8 cellular contexts compared by ENCODE assay signal in the genomic region with DNA sequence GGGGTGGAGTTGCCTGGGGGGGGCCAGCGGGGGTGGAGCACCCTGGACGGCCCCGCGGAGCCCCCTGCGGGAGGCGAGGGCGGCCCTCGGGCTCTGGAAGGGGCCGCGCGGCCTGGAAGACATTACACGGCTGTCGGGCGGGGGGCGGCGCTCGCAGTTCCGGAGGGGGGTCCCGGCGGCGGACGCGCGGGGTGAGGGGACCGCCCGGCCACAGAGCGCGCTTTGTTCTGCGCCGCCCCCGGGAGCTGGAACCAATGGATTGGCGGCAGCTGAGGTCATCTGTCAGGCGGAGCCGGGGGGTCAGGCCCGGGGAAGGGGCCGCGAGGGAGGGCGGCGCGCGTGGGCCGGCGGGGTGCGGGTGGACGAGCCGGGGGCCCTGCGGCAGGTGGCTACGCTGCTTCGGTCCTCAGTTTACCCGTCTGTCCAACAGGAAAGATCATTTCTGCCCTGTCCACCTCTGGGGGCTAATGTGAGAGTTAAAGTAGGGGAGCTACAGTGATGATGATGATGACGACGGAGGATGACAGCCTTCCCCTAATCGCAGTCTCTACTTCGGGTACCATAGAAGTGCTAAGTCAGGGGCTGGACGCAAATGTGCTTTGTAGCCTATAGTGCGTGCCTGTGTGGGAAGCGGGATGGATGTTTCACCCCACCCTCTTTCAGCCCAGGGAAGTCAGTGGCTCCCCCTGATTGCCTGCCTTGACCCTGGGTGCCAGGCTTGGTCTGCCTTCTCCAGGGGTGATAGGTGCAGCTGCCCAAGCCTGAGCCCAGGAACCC. TPM values are rescaled to one million over a fixed set of nuclear protein-coding genes. Genes with fewer than 3 reads are reported as not detected.
DNase-seq lines count a peak whose midpoint lies in the region; ATAC-seq, FAIRE-seq and TF ChIP-seq lines count a peak whose summit lies in the region.
"Had no signal": no experiment of that assay in that cellular context is flagged by ENCODE, and none has a peak within 500 bp of the region (broad histone marks: within the 10 kb centered on the region; RNA-seq: fewer than 3 reads in every experiment).

No MANE protein-coding gene starts in this region.

- H3K4me3 Mint-ChIP-seq in stimulated activated naive CD8-positive, alpha-beta T cell treated with anti-CD3 and anti-CD28 coated beads, Interleukin-15, amount 100 ng/mL, for 72 hours = peak overlapping the region in 1 of 2 donors; percentile 41
- H3K4me3 Mint-ChIP-seq in Calu3 (ENCODE audit: low read depth, unreplicated experiment) = no peak overlapping the region

- H3K9me3 ChIP-seq in K562 (replicated peaks; ENCODE audit: control insufficient read depth, insufficient read depth, low read depth, low read length) (no peaks in the 10 kb centered on the region), iPS-15b (ENCODE audit: control insufficient read depth, insufficient read depth, low read length) (no peaks in the 10 kb centered on the region), smooth muscle cell (replicated peaks; ENCODE audit: low read depth) (no peaks in the 10 kb centered on the region)

- H3K27ac ChIP-seq in K562 (ENCODE audit: extremely low read depth, low read depth, low read length) (peak overlapping the region; percentile 49; the same call in 2 of the 3 replicates), smooth muscle cell (ENCODE audit: low read depth) (no peak overlapping the region)

- H3K36me3 ChIP-seq in H7 (replicated peaks; ENCODE audit: control insufficient read depth, insufficient read depth, low read length) (peaks cover 5% of the 10 kb centered on the region), K562 (ENCODE audit: control insufficient read depth, insufficient read depth, low read length) (peaks cover 9% of the 10 kb centered on the region), iPS-15b (ENCODE audit: control insufficient read depth, insufficient read depth, low read length) (peaks cover 3% of the 10 kb centered on the region), smooth muscle cell (ENCODE audit: low read depth) (peaks cover 4% of the 10 kb centered on the region)

- H3K4me1 ChIP-seq in K562 (replicated peaks in 1 of 2; ENCODE audit: control insufficient read depth in 2 of 2, insufficient read depth in 2 of 2, low read length in 2 of 2) = peaks cover 18 to 19% of the 10 kb centered on the region in 2 experiments; a peak in 4 of 5 replicates
- peaks cover 6% of the 10 kb centered on the region for H3K4me1 ChIP-seq in iPS-15b (ENCODE audit: control insufficient read depth, insufficient read depth, low read length)
- H3K4me1 ChIP-seq in smooth muscle cell (ENCODE audit: low read depth) = no peaks in the 10 kb centered on the region

- DNase-seq in H7 = peak; percentile 89
- peak; percentile 47 to 63 (median 54) for DNase-seq in K562 (ENCODE audit: extremely low read depth in 1 of 4, low spot score in 3 of 4)
- DNase-seq in smooth muscle cell (lab: John Stamatoyannopoulos, UW; ENCODE audit: unreplicated experiment) = no peak
- no peak for DNase-seq in stimulated activated naive CD8-positive, alpha-beta T cell treated with anti-CD3 and anti-CD28 coated beads, Interleukin-15, amount 100 ng/mL, for 72 hours
- no peak for DNase-seq in Calu3
- DNase-seq in EL = no peak
- DNase-seq: NCI-H526 treated with DMSO at 0.1 percent for 48 hours had no signal

- TF ChIP-seq POLR2A in K562 (conservative IDR thresholded peaks at IDR 0.05) = no peak

- H3K27ac Mint-ChIP-seq in stimulated activated naive CD8-positive, alpha-beta T cell treated with anti-CD3 and anti-CD28 coated beads, Interleukin-15, amount 100 ng/mL, for 72 hours = no peak overlapping the region
- no peak overlapping the region for H3K27ac Mint-ChIP-seq in Calu3 (ENCODE audit: unreplicated experiment)

- POLR2A ChIA-PET in K562 (lab: Yijun Ruan, JAX) = interaction anchor here (0.5 to 1.0 kb wide), 3 partner anchors 15 to 177 kb away, joined by 3 to 4 read pairs (median 3); no protein-coding TSS in a partner anchor

- H3F3A ChIP-seq in smooth muscle cell (ENCODE audit: low read depth) = peaks cover 4% of the 10 kb centered on the region

- H3K36me3 Mint-ChIP-seq in Calu3 (ENCODE audit: insufficient read depth, unreplicated experiment) = no peaks in the 10 kb centered on the region

- H2AFZ ChIP-seq in K562 (ENCODE audit: low read depth, low read length) (peak overlapping the region; percentile 77), smooth muscle cell (ENCODE audit: low read depth) (no peak overlapping the region)

- FAIRE-seq in K562 (lab: Jason Lieb, UNC) = no peak

- TF ChIP-seq CTCF in K562 (IDR thresholded peaks at IDR 0.05 in 2 of 3, conservative IDR thresholded peaks at IDR 0.05 in 1 of 3; ENCODE audit: insufficient read depth in 2 of 3, low read depth in 1 of 3, low read length in 3 of 3) (no peak), smooth muscle cell (IDR thresholded peaks at IDR 0.05; ENCODE audit: borderline replicate concordance, insufficient read depth, poor library complexity, severe bottlenecking) (no peak), Calu3 (IDR thresholded peaks at IDR 0.05; ENCODE audit: unreplicated experiment) (no peak)

- no peaks in the 10 kb centered on the region for H3K9me1 ChIP-seq in K562 (ENCODE audit: control insufficient read depth, insufficient read depth, low read length)

- H3K4me2 ChIP-seq in K562 (ENCODE audit: insufficient read depth, low read length) = peak overlapping the region; percentile 84
- peak overlapping the region; percentile 44 for H3K4me2 ChIP-seq in smooth muscle cell

- peaks cover 3% of the 10 kb centered on the region; the same call in 1 of the 3 replicates for H3K79me2 ChIP-seq in K562 (ENCODE audit: control insufficient read depth, insufficient read depth, low read length)
- no peaks in the 10 kb centered on the region for H3K79me2 ChIP-seq in smooth muscle cell (ENCODE audit: low read depth)

- 3% methylated on average over 14 of the region's 57 CpGs for WGBS in K562 (ENCODE audit: insufficient coverage, low coverage, missing lambda C conversion rate)
- WGBS in smooth muscle cell (ENCODE audit: low lambda C conversion rate) = 70% methylated on average over 32 of the region's 57 CpGs

- TF ChIP-seq EP300 in K562 (IDR thresholded peaks at IDR 0.05; ENCODE audit: low read length) = no peak

- peaks cover 3% of the 10 kb centered on the region; the same call in 1 of the 2 replicates for H4K20me1 ChIP-seq in K562 (replicated peaks; ENCODE audit: control insufficient read depth, insufficient read depth, low read length)
- peaks cover 19% of the 10 kb centered on the region for H4K20me1 ChIP-seq in smooth muscle cell (ENCODE audit: low read depth)

- no peak for TF ChIP-seq RAD21 in K562 (CRISPR knock-in tag; conservative IDR thresholded peaks at IDR 0.05 in 1 of 2, IDR thresholded peaks at IDR 0.05 in 1 of 2)

- H3K9me3 Mint-ChIP-seq in stimulated activated naive CD8-positive, alpha-beta T cell treated with anti-CD3 and anti-CD28 coated beads, Interleukin-15, amount 100 ng/mL, for 72 hours = no peaks in the 10 kb centered on the region
- no peaks in the 10 kb centered on the region for H3K9me3 Mint-ChIP-seq in Calu3 (ENCODE audit: low read depth, unreplicated experiment)

- CTCF ChIA-PET in K562 (lab: Yijun Ruan, JAX; ENCODE audit: low intra/inter-chr PET ratio) = no interaction called here
- CTCF ChIA-PET in Calu3 (lab: Charles Lee) = no interaction called here

- intact Hi-C loops in K562 (cut with micrococcal nuclease) = loop anchor here (10.0 kb wide), 1 partner anchor 288 kb away; no protein-coding TSS in a partner anchor
- intact Hi-C loops in Calu3 (cut with micrococcal nuclease; ENCODE audit: unreplicated experiment) = loop anchor here (10.0 kb wide), 1 partner anchor 288 kb away; no protein-coding TSS in a partner anchor

- H3K27me3 Mint-ChIP-seq in stimulated activated naive CD8-positive, alpha-beta T cell treated with anti-CD3 and anti-CD28 coated beads, Interleukin-15, amount 100 ng/mL, for 72 hours = peaks cover 30% of the 10 kb centered on the region
- peaks cover 19% of the 10 kb centered on the region for H3K27me3 Mint-ChIP-seq in Calu3 (ENCODE audit: unreplicated experiment)

- no TSS peak for BruUV-seq in K562 (replicated peaks; lab: Mats Ljungman, UMichigan)
- BruUV-seq in Calu3 (replicated peaks; lab: Mats Ljungman, UMichigan) = no TSS peak

- in situ Hi-C loops in K562 (cut with MboI) = no loop called here

- H3K27me3 ChIP-seq in H7 (ENCODE audit: control insufficient read depth, insufficient read depth, low read length) (no peaks in the 10 kb centered on the region), K562 (ENCODE audit: control insufficient read depth in 2 of 2, insufficient read depth in 2 of 2, low read length in 2 of 2) (no peaks in the 10 kb centered on the region), iPS-15b (ENCODE audit: control insufficient read depth, insufficient read depth, low read length) (no peaks in the 10 kb centered on the region), smooth muscle cell (ENCODE audit: low read depth) (no peaks in the 10 kb centered on the region)

- peaks cover 16% of the 10 kb centered on the region for H3K4me1 Mint-ChIP-seq in stimulated activated naive CD8-positive, alpha-beta T cell treated with anti-CD3 and anti-CD28 coated beads, Interleukin-15, amount 100 ng/mL, for 72 hours
- no peaks in the 10 kb centered on the region for H3K4me1 Mint-ChIP-seq in Calu3 (ENCODE audit: low read depth, unreplicated experiment)

- H3K9ac ChIP-seq in K562 (ENCODE audit: insufficient read depth in 1 of 2, low read depth in 2 of 2, low read length in 2 of 2) (peak overlapping the region; percentile 49 to 68), iPS-15b (ENCODE audit: low read depth, low read length) (no peak overlapping the region), smooth muscle cell (ENCODE audit: low read depth) (no peak overlapping the region)

- peak; percentile 52 for ATAC-seq in K562
- ATAC-seq in stimulated activated naive CD8-positive, alpha-beta T cell treated with anti-CD3 and anti-CD28 coated beads, Interleukin-15, amount 100 ng/mL, for 72 hours = no peak

- H3K4me3 ChIP-seq in H7 (ENCODE audit: insufficient read depth, low read depth, low read length) (no peak overlapping the region), K562 (peak overlapping the region; percentile 47), iPS-15b (ENCODE audit: low read depth, low read length) (peak overlapping the region; percentile 22), smooth muscle cell (no peak overlapping the region)

RNA-seq across cellular contexts. Expression of a gene that starts 10.4 kb away (rescaled TPM):
- 27.3 and 34.7 TPM in 2 replicates for total RNA-seq in H7 (2014; rRNA removed; shearing (Covaris generic))
- total RNA-seq in K562 (2011; cell fraction: chromatin; rRNA removed; ENCODE audit: low replicate concordance) = 10.6 and 14.9 TPM in 2 replicates
- 10.3 TPM in 2 replicates for total RNA-seq in K562 (2011; cell fraction: nucleolus; rRNA removed)
- 13.3 and 13.4 TPM in 2 replicates for total RNA-seq in K562 (2011; cell fraction: nucleoplasm; rRNA removed)
- total RNA-seq in K562 (2014; rRNA removed) (21.6 and 26.7 TPM in 2 replicates), K562 (2014; rRNA removed; fragmentation: Illumina TruSeq; extraction: Trizol) (29.1 TPM in 2 replicates), K562 (2015; rRNA removed; fragmentation: Illumina TruSeq; extraction: Trizol) (20.2 and 20.6 TPM in 2 replicates), K562 (2021) (23.2 and 27.9 TPM in 2 replicates), smooth muscle cell (24.3 and 27.2 TPM in 2 replicates), Calu3 (2022) (17.4 and 18.1 TPM in 2 replicates)
- polyA plus RNA-seq in K562 (2011; rRNA removed) (35.4 and 36.4 TPM in 2 replicates), K562 (2014; fragmentation: Illumina TruSeq; extraction: Trizol) (33.9 and 34.1 TPM in 2 replicates), K562 (2014; fragmentation: Nextera tagmentation; extraction: Ambion mirVana) (1 to 10 TPM; 6.8 to 8.4 TPM), K562 (2014; rRNA removed) (19.4 and 24.4 TPM in 2 replicates), smooth muscle cell (26.9 and 32.2 TPM in 2 replicates)
- 23.6 and 26.3 TPM in 2 replicates for polyA plus RNA-seq in K562 (2011; cell fraction: cytosol; rRNA removed)
- 10.0 and 12.8 TPM in 2 replicates for polyA plus RNA-seq in K562 (2011; cell fraction: nucleus; rRNA removed)
- polyA plus RNA-seq in K562 (2012) = 17.8 and 21.0 TPM in 2 replicates
- polyA minus RNA-seq in K562 (2011; rRNA and poly(A)+ RNA removed) = 29.0 and 30.3 TPM in 2 replicates
- polyA minus RNA-seq in K562 (2011; cell fraction: cytosol; rRNA and poly(A)+ RNA removed) = 17.8 and 18.5 TPM in 2 replicates
- polyA minus RNA-seq in K562 (2011; cell fraction: nucleus; rRNA and poly(A)+ RNA removed) = 4.0 and 6.7 TPM in 2 replicates

RNA-seq across cellular contexts. Expression of a gene that starts 32.5 kb away (rescaled TPM):
- total RNA-seq in H7 (2014; rRNA removed; shearing (Covaris generic)) = 4.2 and 5.1 TPM in 2 replicates
- total RNA-seq in K562 (2011; cell fraction: chromatin; rRNA removed; ENCODE audit: low replicate concordance) = 0.79 and 1.6 TPM in 2 replicates
- total RNA-seq in K562 (2011; cell fraction: nucleolus; rRNA removed) = 1.6 and 2.0 TPM in 2 replicates
- 1.6 and 1.8 TPM in 2 replicates for total RNA-seq in K562 (2011; cell fraction: nucleoplasm; rRNA removed)
- total RNA-seq in K562 (2014; rRNA removed) (2.3 and 4.4 TPM in 2 replicates), K562 (2014; rRNA removed; fragmentation: Illumina TruSeq; extraction: Trizol) (0.96 and 1.2 TPM in 2 replicates), K562 (2015; rRNA removed; fragmentation: Illumina TruSeq; extraction: Trizol) (1.2 and 2.0 TPM in 2 replicates), K562 (2021) (3.8 and 5.0 TPM in 2 replicates), smooth muscle cell (not detected in 2 replicates), Calu3 (2022) (not detected in 2 replicates)
- polyA plus RNA-seq in K562 (2011; rRNA removed) (0.93 and 1.7 TPM in 2 replicates), K562 (2014; fragmentation: Illumina TruSeq; extraction: Trizol) (0.62 and 0.98 TPM in 2 replicates), K562 (2014; fragmentation: Nextera tagmentation; extraction: Ambion mirVana) (under 1 TPM; 0.04 to 0.13 TPM), K562 (2014; rRNA removed) (4.2 and 4.5 TPM in 2 replicates), smooth muscle cell (0.37 TPM in 1 of 2 replicates, not detected in the other)
- polyA plus RNA-seq in K562 (2011; cell fraction: cytosol; rRNA removed) = 1.8 and 4.0 TPM in 2 replicates
- polyA plus RNA-seq in K562 (2011; cell fraction: nucleus; rRNA removed) = 2.4 and 2.7 TPM in 2 replicates
- polyA plus RNA-seq in K562 (2012) = 2.4 and 2.8 TPM in 2 replicates
- 0.28 and 0.33 TPM in 2 replicates for polyA minus RNA-seq in K562 (2011; rRNA and poly(A)+ RNA removed)
- polyA minus RNA-seq in K562 (2011; cell fraction: cytosol; rRNA and poly(A)+ RNA removed) = 0.57 and 2.8 TPM in 2 replicates
- 1.1 and 1.2 TPM in 2 replicates for polyA minus RNA-seq in K562 (2011; cell fraction: nucleus; rRNA and poly(A)+ RNA removed)

RNA-seq across cellular contexts. Expression of a gene that starts 33.0 kb away (rescaled TPM):
- 0.03 TPM in 1 of 2 replicates, not detected in the other for total RNA-seq in H7 (2014; rRNA removed; shearing (Covaris generic))
- 0.18 and 0.37 TPM in 2 replicates for total RNA-seq in K562 (2011; cell fraction: chromatin; rRNA removed; ENCODE audit: low replicate concordance)
- 0.26 and 0.50 TPM in 2 replicates for total RNA-seq in K562 (2011; cell fraction: nucleolus; rRNA removed)
- total RNA-seq in K562 (2011; cell fraction: nucleoplasm; rRNA removed) = 0.29 and 0.99 TPM in 2 replicates
- total RNA-seq in K562 (2014; rRNA removed) (0.04 and 0.05 TPM in 2 replicates), K562 (2014; rRNA removed; fragmentation: Illumina TruSeq; extraction: Trizol) (0.04 TPM in 1 of 2 replicates, not detected in the other), K562 (2015; rRNA removed; fragmentation: Illumina TruSeq; extraction: Trizol) (0.07 and 0.19 TPM in 2 replicates), K562 (2021) (0.47 and 0.75 TPM in 2 replicates), smooth muscle cell (not detected in 2 replicates), Calu3 (2022) (not detected in 2 replicates)
- polyA plus RNA-seq in K562 (2011; rRNA removed) (0.12 and 0.13 TPM in 2 replicates), K562 (2014; fragmentation: Illumina TruSeq; extraction: Trizol) (0.30 and 0.36 TPM in 2 replicates), K562 (2014; fragmentation: Nextera tagmentation; extraction: Ambion mirVana) (not detected), K562 (2014; rRNA removed) (0.19 and 0.34 TPM in 2 replicates), smooth muscle cell (not detected in 2 replicates)
- 0.10 and 0.63 TPM in 2 replicates for polyA plus RNA-seq in K562 (2011; cell fraction: cytosol; rRNA removed)
- polyA plus RNA-seq in K562 (2011; cell fraction: nucleus; rRNA removed) = 0.91 and 4.1 TPM in 2 replicates
- 0.19 and 0.48 TPM in 2 replicates for polyA plus RNA-seq in K562 (2012)
- polyA minus RNA-seq in K562 (2011; rRNA and poly(A)+ RNA removed) = 0.12 and 0.25 TPM in 2 replicates
- polyA minus RNA-seq in K562 (2011; cell fraction: cytosol; rRNA and poly(A)+ RNA removed) = 0.64 and 1.2 TPM in 2 replicates
- 0.44 and 2.2 TPM in 2 replicates for polyA minus RNA-seq in K562 (2011; cell fraction: nucleus; rRNA and poly(A)+ RNA removed)

Comparison
In these comparisons a context has a peak if more than half of its experiments do, and no peak if none do; other contexts are left out.
1. DNase-seq: peak in H7 (single experiment) and K562 (4 of 4); none in smooth muscle cell (single experiment), stimulated activated naive CD8-positive, alpha-beta T cell treated with anti-CD3 and anti-CD28 coated beads, Interleukin-15, amount 100 ng/mL, for 72 hours (0 of 2), Calu3 (single experiment) and EL (single experiment).
2. H3K4me3 ChIP-seq: peak in K562 (single experiment) and iPS-15b (single experiment); none in H7 (single experiment) and smooth muscle cell (single experiment).
3. H3K9ac ChIP-seq: peak in K562 (2 of 2); none in iPS-15b (single experiment) and smooth muscle cell (single experiment).